Comparison of ENCODE assay signal across 13 cellular contexts in the genomic region with DNA sequence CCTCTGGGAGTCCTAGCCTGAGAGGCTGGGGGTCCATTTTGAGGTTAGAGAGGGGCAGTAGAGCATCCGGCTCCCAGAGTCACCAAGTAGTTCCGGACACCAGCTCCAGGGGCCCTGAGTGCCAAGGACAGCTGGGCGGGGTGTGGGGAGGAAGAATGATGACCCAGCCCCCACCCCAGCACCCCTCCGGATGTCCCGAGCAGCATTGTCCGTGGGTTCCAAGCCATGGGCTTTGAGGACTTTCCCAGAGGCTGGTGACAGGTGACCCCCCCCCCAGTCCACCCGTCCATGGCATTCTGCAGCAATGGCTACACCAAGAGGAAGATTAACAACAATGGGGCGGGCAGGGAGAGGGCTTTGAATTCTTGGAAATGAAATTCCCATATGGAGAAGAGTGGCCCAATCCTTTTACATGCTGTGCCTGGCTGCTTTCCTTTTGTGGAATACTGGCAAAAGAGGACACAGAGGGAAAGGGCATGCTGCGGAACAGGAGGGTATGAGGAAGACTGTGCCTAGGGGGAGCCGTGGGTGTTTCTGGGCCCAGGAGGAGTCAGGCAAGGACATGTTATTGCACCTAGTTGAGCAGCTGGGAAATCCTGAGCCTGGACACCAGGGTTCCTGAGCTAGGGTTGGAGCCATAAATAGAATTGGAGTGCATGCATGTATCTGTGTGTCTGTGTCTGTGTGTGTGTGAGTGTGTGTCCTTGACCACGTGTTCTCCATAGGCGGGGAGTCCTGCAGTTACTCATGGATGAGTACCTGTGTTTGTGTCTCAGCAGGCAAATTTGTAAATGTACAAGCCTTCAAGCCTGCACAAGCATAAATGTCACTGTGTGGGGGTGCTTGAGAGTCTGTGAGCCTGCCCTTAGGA. TPM values are rescaled to one million over a fixed set of nuclear protein-coding genes. Genes with fewer than 3 reads are reported as not detected.
DNase-seq lines count a peak whose midpoint lies in the region; ATAC-seq and TF ChIP-seq lines count a peak whose summit lies in the region.
"Had no signal": no experiment of that assay in that cellular context is flagged by ENCODE, and none has a peak within 500 bp of the region (broad histone marks: within the 10 kb centered on the region; RNA-seq: fewer than 3 reads in every experiment).

No MANE protein-coding gene starts in this region.

- H3K36me3 Mint-ChIP-seq in type B pancreatic cell: no peaks in the 10 kb centered on the region
- H3K36me3 Mint-ChIP-seq in endothelial cell (ENCODE audit: low read depth, unreplicated experiment): peaks cover 4% of the 10 kb centered on the region

- H3K27ac Mint-ChIP-seq in type B pancreatic cell (no peak overlapping the region), endothelial cell (ENCODE audit: unreplicated experiment) (no peak overlapping the region)
- H3K27ac Mint-ChIP-seq: naive thymus-derived CD4-positive, alpha-beta T cell had no signal

- H3K4me1 ChIP-seq in SJCRH30 (peaks cover 32% of the 10 kb centered on the region), mesodermal cell (ENCODE audit: control insufficient read depth, insufficient read depth, low read length, poor library complexity, severe bottlenecking) (peaks cover 23% of the 10 kb centered on the region), A673 (ENCODE audit: insufficient read depth, low read length, poor library complexity, severe bottlenecking) (no peaks in the 10 kb centered on the region)

- H3K36me3 ChIP-seq in SJCRH30: peaks cover 15% of the 10 kb centered on the region
- H3K36me3 ChIP-seq in mesodermal cell (ENCODE audit: control insufficient read depth, insufficient read depth, low read length): no peaks in the 10 kb centered on the region
- no peaks in the 10 kb centered on the region for H3K36me3 ChIP-seq in A673 (ENCODE audit: insufficient read depth, low read length, poor library complexity, severe bottlenecking)

- no TSS peak for BruUV-seq in A673 (replicated peaks; lab: Mats Ljungman, UMichigan)

- H3K27ac ChIP-seq in SJCRH30 (peak overlapping the region; percentile 76), mesodermal cell (ENCODE audit: low read depth, low read length, severe bottlenecking) (no peak overlapping the region), A673 (ENCODE audit: low read depth, low read length, poor library complexity, severe bottlenecking) (no peak overlapping the region)

- TF ChIP-seq CTCF in type B pancreatic cell (conservative IDR thresholded peaks at IDR 0.05) (no peak), A673 (conservative IDR thresholded peaks at IDR 0.05; ENCODE audit: low read depth, low read length) (no peak), endothelial cell (IDR thresholded peaks at IDR 0.05; ENCODE audit: unreplicated experiment) (no peak)

- intact Hi-C loops in A673 (cut with micrococcal nuclease; ENCODE audit: unreplicated experiment): no loop called here

- H3K4me1 Mint-ChIP-seq in type B pancreatic cell (ENCODE audit: unreplicated experiment) (peaks cover 57% of the 10 kb centered on the region), endothelial cell (ENCODE audit: unreplicated experiment) (peaks cover 15% of the 10 kb centered on the region)
- H3K4me1 Mint-ChIP-seq: naive thymus-derived CD4-positive, alpha-beta T cell had no signal

- DNase-seq in SJCRH30 (peak; percentile 69), type B pancreatic cell (ENCODE audit: extremely low spot score, unreplicated experiment) (no peak), A673 (ENCODE audit: low spot score) (no peak), endothelial cell (ENCODE audit: low spot score) (no peak)
- DNase-seq: activated gamma-delta T cell treated with Interleukin-2 at 50 U/mL for 16 hours; DMS79 treated with DMSO at 0.1 percent for 48 hours; naive thymus-derived CD4-positive, alpha-beta T cell; OCI-M1; stimulated activated CD4-positive, alpha-beta T cell treated with anti-CD3 and anti-CD28 coated beads, Interleukin-2, amount 100 ng/mL, for 48 hours had no signal

- H3K9me3 ChIP-seq in SJCRH30 (replicated peaks): no peaks in the 10 kb centered on the region
- H3K9me3 ChIP-seq in mesodermal cell (ENCODE audit: control insufficient read depth, low read length): no peaks in the 10 kb centered on the region
- no peaks in the 10 kb centered on the region for H3K9me3 ChIP-seq in A673 (ENCODE audit: low read depth, low read length, poor library complexity, severe bottlenecking)

- H3K4me3 Mint-ChIP-seq in type B pancreatic cell: peak overlapping the region; percentile 36
- H3K4me3 Mint-ChIP-seq in endothelial cell (ENCODE audit: unreplicated experiment): no peak overlapping the region
- H3K4me3 Mint-ChIP-seq: naive thymus-derived CD4-positive, alpha-beta T cell had no signal

- H3K27me3 Mint-ChIP-seq in type B pancreatic cell (peaks cover 20% of the 10 kb centered on the region), endothelial cell (ENCODE audit: unreplicated experiment) (peaks cover 11% of the 10 kb centered on the region)

- H3K27me3 ChIP-seq in SJCRH30 (no peaks in the 10 kb centered on the region), A673 (replicated peaks; ENCODE audit: insufficient read depth, low read depth, low read length, poor library complexity) (no peaks in the 10 kb centered on the region)

- ATAC-seq in esophagus mucosa (peak; percentile 82), GM18502 (IDR thresholded peaks at IDR 0.05; ENCODE audit: poor library complexity, unreplicated experiment) (no peak)
- ATAC-seq: naive thymus-derived CD4-positive, alpha-beta T cell had no signal

- H3K9me3 Mint-ChIP-seq in type B pancreatic cell: no peaks in the 10 kb centered on the region
- no peaks in the 10 kb centered on the region for H3K9me3 Mint-ChIP-seq in endothelial cell (ENCODE audit: unreplicated experiment)
- H3K9me3 Mint-ChIP-seq: naive thymus-derived CD4-positive, alpha-beta T cell had no signal

- H3K4me3 ChIP-seq in SJCRH30: peak overlapping the region; percentile 68
- H3K4me3 ChIP-seq in mesodermal cell (ENCODE audit: extremely low read depth, insufficient read depth, low read length, poor library complexity, severe bottlenecking): peak overlapping the region; percentile 1
- no peak overlapping the region for H3K4me3 ChIP-seq in A673 (ENCODE audit: low read depth, low read length, poor library complexity, severe bottlenecking)

- POLR2A ChIA-PET in A673 (lab: Charles Lee; ENCODE audit: low non-redundant PET): no interaction called here

- CTCF ChIA-PET in A673 (lab: Charles Lee): no interaction called here

- WGBS in mesodermal cell (ENCODE audit: insufficient coverage in 2 of 2), 2 experiments: 66% methylated on average over 6 to 8 of the region's 12 CpGs

RNA-seq across cellular contexts. Expression of a gene that starts 1.0 kb away (rescaled TPM):
- total RNA-seq in SJCRH30 (2014; rRNA removed; shearing (Covaris generic)): 40.2 and 44.2 TPM in 2 replicates
- total RNA-seq in esophagus mucosa (0.80 TPM), type B pancreatic cell (ENCODE audit: low replicate concordance) (0.26 and 14.5 TPM in 2 replicates), A673 (2021) (not detected in 2 replicates), endothelial cell (ENCODE audit: unreplicated experiment) (0.49 TPM)
- polyA plus RNA-seq in mesodermal cell (2013, experiment 1 of 2): 10.8 TPM
- 9.4 TPM for polyA plus RNA-seq in mesodermal cell (2013, experiment 2 of 2)
- total RNA-seq: naive thymus-derived CD4-positive, alpha-beta T cell had no signal
- polyA plus RNA-seq: naive thymus-derived CD4-positive, alpha-beta T cell had no signal

RNA-seq across cellular contexts. Expression of a gene that starts 18.1 kb away (rescaled TPM):
- total RNA-seq in SJCRH30 (2014; rRNA removed; shearing (Covaris generic)): 5.4 and 6.8 TPM in 2 replicates
- total RNA-seq in esophagus mucosa (13.7 TPM), type B pancreatic cell (ENCODE audit: low replicate concordance) (27.7 and 33.2 TPM in 2 replicates), A673 (2021) (14.0 and 18.1 TPM in 2 replicates), endothelial cell (ENCODE audit: unreplicated experiment) (17.2 TPM)
- 30.4 TPM for polyA plus RNA-seq in mesodermal cell (2013, experiment 1 of 2)
- polyA plus RNA-seq in mesodermal cell (2013, experiment 2 of 2): 25.2 TPM

RNA-seq across cellular contexts. Expression of a gene that starts 34.9 kb away (rescaled TPM):
- not detected in 2 replicates for total RNA-seq in SJCRH30 (2014; rRNA removed; shearing (Covaris generic))
- total RNA-seq in esophagus mucosa (not detected), type B pancreatic cell (ENCODE audit: low replicate concordance) (0.27 and 1.3 TPM in 2 replicates), A673 (2021) (not detected in 2 replicates), endothelial cell (ENCODE audit: unreplicated experiment) (not detected)
- polyA plus RNA-seq in mesodermal cell (2013, experiment 1 of 2): 0.52 TPM
- 0.20 TPM for polyA plus RNA-seq in mesodermal cell (2013, experiment 2 of 2)
- total RNA-seq: frontal cortex had no signal
- polyA plus RNA-seq: naive thymus-derived CD4-positive, alpha-beta T cell had no signal

RNA-seq across cellular contexts. Expression of a gene that starts 35.2 kb away (rescaled TPM):
- not detected in 2 replicates for total RNA-seq in SJCRH30 (2014; rRNA removed; shearing (Covaris generic))
- total RNA-seq in esophagus mucosa (not detected), type B pancreatic cell (ENCODE audit: low replicate concordance) (not detected in 2 replicates), A673 (2021) (not detected in 2 replicates), endothelial cell (ENCODE audit: unreplicated experiment) (0.05 TPM)
- 0.11 TPM for polyA plus RNA-seq in mesodermal cell (2013, experiment 1 of 2)
- not detected for polyA plus RNA-seq in mesodermal cell (2013, experiment 2 of 2)
- total RNA-seq: naive thymus-derived CD4-positive, alpha-beta T cell had no signal

RNA-seq across cellular contexts. Expression of a gene that starts 46.6 kb away (rescaled TPM):
- total RNA-seq in SJCRH30 (2014; rRNA removed; shearing (Covaris generic)): 0.14 TPM in 1 of 2 replicates, not detected in the other
- total RNA-seq in esophagus mucosa (not detected), type B pancreatic cell (ENCODE audit: low replicate concordance) (not detected in 2 replicates), A673 (2021) (not detected in 2 replicates), endothelial cell (ENCODE audit: unreplicated experiment) (not detected)
- 0.29 TPM for polyA plus RNA-seq in mesodermal cell (2013, experiment 1 of 2)
- 0.10 TPM for polyA plus RNA-seq in mesodermal cell (2013, experiment 2 of 2)

Comparison
In these comparisons a context has a peak if more than half of its experiments do, and no peak if none do; other contexts are left out.
1. DNase-seq: peak in SJCRH30 (2 of 2); none in type B pancreatic cell (single experiment), A673 (single experiment) and endothelial cell (single experiment).